8 cellular contexts compared by ENCODE assay signal in genomic region chr15:28935316-28935715, GRCh38. TPM values are rescaled to one million over a fixed set of nuclear protein-coding genes. Genes with fewer than 3 reads are reported as not detected.
DNase-seq lines count a peak whose midpoint lies in the region; ATAC-seq and TF ChIP-seq lines count a peak whose summit lies in the region.

No MANE protein-coding gene starts in this region.

- DNase-seq in Jurkat, Clone E6-1 (ENCODE audit: low read depth, low spot score) = peak; percentile 61
- peak; percentile 29 for DNase-seq in activated CD8-positive, alpha-beta memory T cell treated with anti-CD3 and anti-CD28 coated beads, Interleukin-2, amount 50 U/mL, for 1 hour (ENCODE audit: extremely low read depth)
- no peak for DNase-seq in kidney epithelial cell (ENCODE audit: low read depth)
- DNase-seq in NCI-H69 (lab: John Stamatoyannopoulos, UW) = no peak
- DNase-seq in NCI-H2081 (lab: John Stamatoyannopoulos, UW) = no peak
- DNase-seq in adrenal gland = no peak

- ATAC-seq in GM21367 (IDR thresholded peaks at IDR 0.05; ENCODE audit: unreplicated experiment) = no peak

- WGBS in adrenal gland, 4 donors = 61 to 67% (median 63%) methylated on average over 5 to 6 of the region's 6 CpGs

- H3K27me3 ChIP-seq in BLaER1 = no peaks in the 10 kb centered on the region
- no peaks in the 10 kb centered on the region for H3K27me3 ChIP-seq in kidney epithelial cell (ENCODE audit: control insufficient read depth, insufficient read depth, low read length)
- H3K27me3 ChIP-seq in adrenal gland = no peaks in the 10 kb centered on the region

- intact Hi-C loops in adrenal gland (cut with DNase I) = no loop called here

- peaks cover 22% of the 10 kb centered on the region for H4K20me1 ChIP-seq in BLaER1

- peaks cover 5% of the 10 kb centered on the region; the same call in 1 of the 2 replicates for H3K36me3 ChIP-seq in BLaER1
- H3K36me3 ChIP-seq in kidney epithelial cell (ENCODE audit: control insufficient read depth, insufficient read depth, low read length) = no peaks in the 10 kb centered on the region
- no peaks in the 10 kb centered on the region for H3K36me3 ChIP-seq in adrenal gland (replicated peaks in 1 of 2)

- TF ChIP-seq CTCF in kidney epithelial cell (IDR thresholded peaks at IDR 0.05; ENCODE audit: insufficient read depth, low read length, poor library complexity, severe bottlenecking) (peak; percentile 38), adrenal gland (IDR thresholded peaks at IDR 0.05) (no peak)

- no peak overlapping the region for H3K4me3 ChIP-seq in BLaER1
- no peak overlapping the region for H3K4me3 ChIP-seq in Jurkat, Clone E6-1 (ENCODE audit: low read length)
- H3K4me3 ChIP-seq in kidney epithelial cell (ENCODE audit: low read depth, low read length) = no peak overlapping the region
- no peak overlapping the region for H3K4me3 ChIP-seq in adrenal gland

- peak overlapping the region; percentile 74 for H3K4me2 ChIP-seq in BLaER1

- H3K9me3 ChIP-seq in BLaER1 = peaks cover 5% of the 10 kb centered on the region; the same call in 1 of the 2 replicates
- no peaks in the 10 kb centered on the region for H3K9me3 ChIP-seq in adrenal gland (replicated peaks in 1 of 3)

- H3K27ac ChIP-seq in BLaER1 = no peak overlapping the region
- H3K27ac ChIP-seq in adrenal gland = no peak overlapping the region

- H3K4me1 ChIP-seq in BLaER1 = peaks cover 79% of the 10 kb centered on the region
- no peaks in the 10 kb centered on the region for H3K4me1 ChIP-seq in adrenal gland (replicated peaks in 1 of 2)

- TF ChIP-seq POLR2A in adrenal gland (IDR thresholded peaks at IDR 0.05) = no peak

- H3K9ac ChIP-seq in BLaER1 = peak overlapping the region; percentile 21; the same call in 1 of the 2 replicates

RNA-seq across cellular contexts. Expression of gene APBA2, which starts 49.5 kb away (rescaled TPM):
- 36.8 TPM for polyA plus RNA-seq in Jurkat, Clone E6-1 (2012; ENCODE audit: insufficient read depth, insufficient read length)
- total RNA-seq in kidney epithelial cell = 51.4 and 54.6 TPM in 2 replicates
- 10 to 100 TPM in 1 of 8 donors, 1 to 10 TPM in 7; 2.2 to 13.2 (median 4.7) TPM for total RNA-seq in adrenal gland
- polyA plus RNA-seq in adrenal gland = 1 to 10 TPM; 2.1 to 6.9 (median 3.1) TPM

Comparison
In these comparisons a context has a peak if more than half of its experiments do, and no peak if none do; other contexts are left out.
1. DNase-seq: peak in Jurkat, Clone E6-1 (single experiment) and activated CD8-positive, alpha-beta memory T cell treated with anti-CD3 and anti-CD28 coated beads, Interleukin-2, amount 50 U/mL, for 1 hour (single experiment); none in kidney epithelial cell (single experiment), NCI-H69 (single experiment), NCI-H2081 (0 of 2) and adrenal gland (0 of 7).